ENCODE assay signal across 10 cellular contexts in genomic region chr19:18672606-18673337, GRCh38. TPM values are rescaled to one million over a fixed set of nuclear protein-coding genes. Genes with fewer than 3 reads are reported as not detected.
A peak's percentile ranks its signal among the peaks of the same experiment; 100 is the strongest.
DNase-seq lines count a peak whose midpoint lies in the region; ATAC-seq and TF ChIP-seq lines count a peak whose summit lies in the region.
"Had no signal": no experiment of that assay in that cellular context is flagged by ENCODE, and none has a peak within 500 bp of the region (broad histone marks: within the 10 kb centered on the region; RNA-seq: fewer than 3 reads in every experiment).

No MANE protein-coding gene starts in this region.

- no peaks in the 10 kb centered on the region for H3K9me3 Mint-ChIP-seq in endothelial cell (ENCODE audit: unreplicated experiment)

- ATAC-seq in T-helper 17 cell (no peak), GM21619 (IDR thresholded peaks at IDR 0.05; ENCODE audit: unreplicated experiment) (no peak)

- TF ChIP-seq CTCF in GM20000 (IDR thresholded peaks at IDR 0.05; ENCODE audit: extremely low read depth, missing control alignments): no peak
- peak; percentile 46 for TF ChIP-seq CTCF in fibroblast of the aortic adventitia (IDR thresholded peaks at IDR 0.05; ENCODE audit: insufficient read depth, low read length)
- peak in 1 of 4 experiments; percentile 17 for TF ChIP-seq CTCF in sigmoid colon (IDR thresholded peaks at IDR 0.05)
- TF ChIP-seq CTCF in endothelial cell (IDR thresholded peaks at IDR 0.05; ENCODE audit: unreplicated experiment): no peak
- no peak for TF ChIP-seq CTCF in suprapubic skin (IDR thresholded peaks at IDR 0.05)

- intact Hi-C loops in sigmoid colon (cut with DNase I): no loop called here

- no peaks in the 10 kb centered on the region for H3K27me3 Mint-ChIP-seq in T-helper 17 cell
- H3K27me3 Mint-ChIP-seq in endothelial cell (ENCODE audit: unreplicated experiment): peaks cover 7% of the 10 kb centered on the region

- H3K9me3 ChIP-seq in T-helper 17 cell (ENCODE audit: control insufficient read depth, low read length, poor library complexity, severe bottlenecking): no peaks in the 10 kb centered on the region
- no peaks in the 10 kb centered on the region for H3K9me3 ChIP-seq in sigmoid colon
- no peaks in the 10 kb centered on the region for H3K9me3 ChIP-seq in suprapubic skin

- H3K4me3 Mint-ChIP-seq in T-helper 17 cell (no peak overlapping the region), endothelial cell (ENCODE audit: unreplicated experiment) (no peak overlapping the region)

- peaks cover 0 to 60% (median 32%) of the 10 kb centered on the region in 4 donors for H3K4me1 ChIP-seq in sigmoid colon
- H3K4me1 ChIP-seq in suprapubic skin: peaks cover 19% of the 10 kb centered on the region

- no peaks in the 10 kb centered on the region for H3K27me3 ChIP-seq in sigmoid colon
- H3K27me3 ChIP-seq in suprapubic skin: no peaks in the 10 kb centered on the region

- H3K4me1 Mint-ChIP-seq in T-helper 17 cell: no peaks in the 10 kb centered on the region
- peaks cover 4% of the 10 kb centered on the region for H3K4me1 Mint-ChIP-seq in endothelial cell (ENCODE audit: unreplicated experiment)

- H3K36me3 ChIP-seq in sigmoid colon: peaks cover 12 to 27% (median 18%) of the 10 kb centered on the region in 4 donors
- peaks cover 21% of the 10 kb centered on the region for H3K36me3 ChIP-seq in suprapubic skin

- DNase-seq in GM20000 (ENCODE audit: low spot score) (peak; percentile 18), T-helper 17 cell (no peak), fibroblast of the aortic adventitia (ENCODE audit: low read depth) (peak; percentile 67), sigmoid colon (no peak), endothelial cell (ENCODE audit: low spot score) (no peak), suprapubic skin (ENCODE audit: low spot score in 2 of 2) (no peak)
- no peak for DNase-seq in activated CD4-positive, alpha-beta T cell treated with anti-CD3 and anti-CD28 coated beads, Interleukin-2, amount 50 U/mL, for 4 hours
- DNase-seq: activated effector memory CD4-positive, alpha-beta T cell treated with Interleukin-2 at 50 U/mL for 16 hours; SHP77 treated with DMSO at 0.1 percent for 48 hours had no signal

- no peak for TF ChIP-seq EP300 in sigmoid colon (IDR thresholded peaks at IDR 0.05)
- TF ChIP-seq EP300 in suprapubic skin (IDR thresholded peaks at IDR 0.05): no peak

- WGBS in sigmoid colon, 2 donors: 48 to 76% methylated on average over 13 of the region's 13 CpGs
- WGBS in suprapubic skin: 51% methylated on average over 11 of the region's 13 CpGs

- H3K27ac ChIP-seq in sigmoid colon (peak overlapping the region; percentile 71 to 80 (median 74)), suprapubic skin (no peak overlapping the region)

- TF ChIP-seq POLR2A in sigmoid colon (IDR thresholded peaks at IDR 0.05) (no peak), suprapubic skin (IDR thresholded peaks at IDR 0.05) (no peak)

- H3K36me3 Mint-ChIP-seq in T-helper 17 cell (ENCODE audit: low read depth): no peaks in the 10 kb centered on the region
- H3K36me3 Mint-ChIP-seq in endothelial cell (ENCODE audit: low read depth, unreplicated experiment): peaks cover 3% of the 10 kb centered on the region

- H3K27ac Mint-ChIP-seq in T-helper 17 cell (peak overlapping the region; percentile 24), endothelial cell (ENCODE audit: unreplicated experiment) (no peak overlapping the region)

- H3K4me3 ChIP-seq in fibroblast of the aortic adventitia (ENCODE audit: low read depth, low read length): no peak overlapping the region
- H3K4me3 ChIP-seq in sigmoid colon: peak overlapping the region in 1 of 4 donors; percentile 1
- H3K4me3 ChIP-seq in suprapubic skin: no peak overlapping the region

RNA-seq across cellular contexts. Expression of gene CRTC1, which starts 10.7 kb away (rescaled TPM):
- total RNA-seq in T-helper 17 cell: 10 to 100 TPM; 14.4 to 15.3 TPM
- total RNA-seq in fibroblast of the aortic adventitia (ENCODE audit: low replicate concordance): 1.1 and 2.4 TPM in 2 replicates
- 1 to 10 TPM; 2.5 to 7.2 (median 4.6) TPM for total RNA-seq in sigmoid colon
- 1 to 10 TPM; 2.8 to 8.9 (median 3.6) TPM for polyA plus RNA-seq in sigmoid colon
- total RNA-seq in endothelial cell (ENCODE audit: unreplicated experiment): 17.5 TPM
- 1 to 10 TPM; 4.1 to 6.3 (median 4.7) TPM for total RNA-seq in suprapubic skin

RNA-seq across cellular contexts. Expression of gene KLHL26, which starts 35.9 kb away (rescaled TPM):
- 10 to 100 TPM; 13.0 to 17.9 TPM for total RNA-seq in T-helper 17 cell
- 3.9 and 5.2 TPM in 2 replicates for total RNA-seq in fibroblast of the aortic adventitia (ENCODE audit: low replicate concordance)
- 1 to 10 TPM; 3.8 to 8.3 (median 5.9) TPM for total RNA-seq in sigmoid colon
- polyA plus RNA-seq in sigmoid colon: 1 to 10 TPM; 1.6 to 4.8 (median 1.8) TPM
- total RNA-seq in endothelial cell (ENCODE audit: unreplicated experiment): 5.1 TPM
- 10 to 100 TPM in 2 of 4 donors, 1 to 10 TPM in 2; 6.9 to 26.5 (median 11.5) TPM for total RNA-seq in suprapubic skin

Comparison
In these comparisons a context has a peak if more than half of its experiments do, and no peak if none do; other contexts are left out.
1. DNase-seq: peak in GM20000 (single experiment) and fibroblast of the aortic adventitia (single experiment); none in T-helper 17 cell (0 of 3), sigmoid colon (single experiment), endothelial cell (single experiment), suprapubic skin (0 of 2) and activated CD4-positive, alpha-beta T cell treated with anti-CD3 and anti-CD28 coated beads, Interleukin-2, amount 50 U/mL, for 4 hours (0 of 2).